8 cellular contexts compared by ENCODE assay signal in genomic region chr19:23914402-23915286, GRCh38. TPM values are rescaled to one million over a fixed set of nuclear protein-coding genes. Genes with fewer than 3 reads are reported as not detected.
DNase-seq lines count a peak whose midpoint lies in the region; ATAC-seq and TF ChIP-seq lines count a peak whose summit lies in the region.

ZNF726 (plus strand) TSS chr19:23914886; CDS start chr19:23914995, 109 bp downstream.

- H3K27me3 ChIP-seq in HUES6 (ENCODE audit: control insufficient read depth, insufficient read depth, low read length) (no peaks in the 10 kb centered on the region), SJCRH30 (no peaks in the 10 kb centered on the region), thymus (ENCODE audit: control insufficient read depth, insufficient read depth) (no peaks in the 10 kb centered on the region)

- peak; percentile 99 for ATAC-seq in GM21381 (IDR thresholded peaks at IDR 0.05; ENCODE audit: unreplicated experiment)

- peak; percentile 83 for DNase-seq in DMS 273 (lab: John Stamatoyannopoulos, UW; ENCODE audit: unreplicated experiment)
- DNase-seq in SJCRH30 = peak; percentile 91 to 95
- peak; percentile 87 for DNase-seq in activated naive CD4-positive, alpha-beta T cell treated with Interleukin-2 at 50 U/mL for 16 hours
- peak; percentile 90 for DNase-seq in germinal center (ENCODE audit: low spot score)
- peak; percentile 90 for DNase-seq in osteocyte (ENCODE audit: extremely low spot score, unreplicated experiment)

- H3K36me3 Mint-ChIP-seq in osteocyte (ENCODE audit: unreplicated experiment) = no peaks in the 10 kb centered on the region

- peaks cover 13% of the 10 kb centered on the region for H3K9me3 Mint-ChIP-seq in osteocyte (ENCODE audit: unreplicated experiment)

- H3K27ac Mint-ChIP-seq in osteocyte (ENCODE audit: unreplicated experiment) = peak within 1 kb of the TSS; percentile 96

- peak within 1 kb of the TSS; percentile 74 for H3K9ac ChIP-seq in HUES6 (ENCODE audit: low read length)

- H3K4me3 Mint-ChIP-seq in osteocyte (ENCODE audit: unreplicated experiment) = peak within 1 kb of the TSS; percentile 91

- H3K36me3 ChIP-seq in HUES6 (ENCODE audit: control insufficient read depth, insufficient read depth, low read length) = no peaks in the 10 kb centered on the region
- peaks cover 29% of the 10 kb centered on the region for H3K36me3 ChIP-seq in SJCRH30
- no peaks in the 10 kb centered on the region for H3K36me3 ChIP-seq in thymus (ENCODE audit: control insufficient read depth, insufficient read depth)

- H3K27me3 Mint-ChIP-seq in osteocyte (ENCODE audit: unreplicated experiment) = no peaks in the 10 kb centered on the region

- H3K27ac ChIP-seq in HUES6 (ENCODE audit: low read depth, low read length) (no peak within 1 kb of the TSS), SJCRH30 (peak within 1 kb of the TSS; percentile 92), thymus (ENCODE audit: low read depth) (peak within 1 kb of the TSS; percentile 81)

- peaks cover 2% of the 10 kb centered on the region for H3K4me1 Mint-ChIP-seq in osteocyte (ENCODE audit: unreplicated experiment)

- no peaks in the 10 kb centered on the region for H3K4me1 ChIP-seq in HUES6 (ENCODE audit: control insufficient read depth, insufficient read depth, low read length)
- no peaks in the 10 kb centered on the region for H3K4me1 ChIP-seq in SJCRH30
- H3K4me1 ChIP-seq in thymus (ENCODE audit: control insufficient read depth, insufficient read depth, low read length) = no peaks in the 10 kb centered on the region

- WGBS in thymus = 10% methylated on average over 44 of the region's 44 CpGs

- H3K4me3 ChIP-seq in HUES6 (ENCODE audit: low read depth, low read length) = peak within 1 kb of the TSS; percentile 85
- peak within 1 kb of the TSS; percentile 87 for H3K4me3 ChIP-seq in SJCRH30
- H3K4me3 ChIP-seq in thymus (ENCODE audit: low read length) = peak within 1 kb of the TSS; percentile 77

- H3K9me3 ChIP-seq in HUES6 (ENCODE audit: control insufficient read depth, insufficient read depth, low read depth, low read length) = peaks cover 23% of the 10 kb centered on the region; the same call in 1 of the 2 replicates
- peaks cover 14% of the 10 kb centered on the region; the same call in 1 of the 2 replicates for H3K9me3 ChIP-seq in SJCRH30 (replicated peaks)
- H3K9me3 ChIP-seq in thymus (ENCODE audit: control insufficient read depth) = no peaks in the 10 kb centered on the region

- TF ChIP-seq CTCF in osteocyte (IDR thresholded peaks at IDR 0.05) = no peak

RNA-seq across cellular contexts. Expression of gene ZNF726, which starts in this region (rescaled TPM):
- total RNA-seq in SJCRH30 (2014; rRNA removed; shearing (Covaris generic)) = 23.3 and 25.3 TPM in 2 replicates
- 1.7 and 2.2 TPM in 2 replicates for total RNA-seq in osteocyte
- polyA plus RNA-seq in thymus = 4.7 TPM
